ENCODE assay signal across 9 cellular contexts in the genomic region with DNA sequence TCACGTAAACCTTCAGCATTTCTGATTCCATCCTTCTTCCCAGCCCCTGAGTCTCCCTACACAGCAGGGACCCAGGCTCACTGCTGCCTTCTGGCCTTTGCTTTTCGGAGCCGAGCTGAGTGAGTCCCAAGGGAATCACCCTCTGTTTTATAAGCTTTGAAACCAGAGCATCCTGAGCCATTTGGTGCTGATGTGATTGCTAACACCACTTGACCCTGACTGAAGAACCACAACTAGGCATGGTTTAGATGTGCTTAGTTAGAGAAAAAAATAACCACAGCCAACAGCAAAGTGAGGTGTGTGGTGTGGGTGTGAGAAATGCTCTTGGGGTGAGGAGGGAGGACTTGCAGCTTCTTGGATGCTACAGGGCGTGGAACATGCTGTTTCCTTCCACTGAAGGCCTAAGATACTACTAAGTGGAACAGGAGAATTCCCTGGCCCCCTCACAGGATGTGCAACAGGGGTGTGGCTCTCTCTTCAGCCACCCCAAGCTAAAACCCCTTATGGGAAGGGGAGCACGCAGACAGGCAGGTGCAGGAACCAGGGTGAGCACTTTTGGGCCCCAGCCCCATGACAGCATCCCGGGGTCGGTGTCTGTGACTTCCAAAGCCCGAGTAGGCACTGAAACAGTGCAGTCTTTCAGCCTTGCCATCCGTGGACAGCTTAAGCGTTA. TPM values are rescaled to one million over a fixed set of nuclear protein-coding genes. Genes with fewer than 3 reads are reported as not detected.
DNase-seq lines count a peak whose midpoint lies in the region; ATAC-seq and TF ChIP-seq lines count a peak whose summit lies in the region.
"Had no signal": no experiment of that assay in that cellular context is flagged by ENCODE, and none has a peak within 500 bp of the region (broad histone marks: within the 10 kb centered on the region; RNA-seq: fewer than 3 reads in every experiment).

A gene (minus strand): TSS at position 221 of the 673 bp plus-strand sequence. CDS start 53,767 bp downstream, outside the sequence.

- no peaks in the 10 kb centered on the region for H3K79me2 ChIP-seq in SK-N-SH (ENCODE audit: insufficient read depth)

- TF ChIP-seq CTCF in chondrocyte (IDR thresholded peaks at IDR 0.05) (no peak), SK-N-SH (IDR thresholded peaks at IDR 0.05) (no peak)

- POLR2A ChIA-PET in SK-N-SH (lab: Yijun Ruan, JAX): no interaction called here

- DNase-seq in T-helper 17 cell (no peak), chondrocyte (ENCODE audit: low spot score) (no peak), D341Med (ENCODE audit: low spot score) (no peak), SK-N-SH (no peak), NOMO-1 treated with dmso at 0.1 percent for 144 hours (lab: John Stamatoyannopoulos, UW; ENCODE audit: unreplicated experiment) (no peak)
- DNase-seq in stimulated activated CD8-positive, alpha-beta memory T cell treated with anti-CD3 and anti-CD28 coated beads, Interleukin-4, amount 100 ng/mL, for 48 hours: peak; percentile 63

- H3K9me3 ChIP-seq in T-helper 17 cell (ENCODE audit: control insufficient read depth, low read length, poor library complexity, severe bottlenecking) (no peaks in the 10 kb centered on the region), SK-N-SH (no peaks in the 10 kb centered on the region)

- H3K27ac Mint-ChIP-seq in T-helper 17 cell: peak within 1 kb of the TSS; percentile 100
- peak within 1 kb of the TSS; percentile 69 for H3K27ac Mint-ChIP-seq in chondrocyte (ENCODE audit: unreplicated experiment)

- no peaks in the 10 kb centered on the region for H3K9me2 ChIP-seq in SK-N-SH

- H3K4me1 Mint-ChIP-seq in T-helper 17 cell (peaks cover 69% of the 10 kb centered on the region), chondrocyte (ENCODE audit: low read depth) (peaks cover 62% of the 10 kb centered on the region)

- H3K27me3 ChIP-seq in SK-N-SH (ENCODE audit: insufficient read depth): no peaks in the 10 kb centered on the region

- H3K36me3 Mint-ChIP-seq in T-helper 17 cell (ENCODE audit: low read depth) (peaks cover 2% of the 10 kb centered on the region), chondrocyte (ENCODE audit: low read depth) (peaks cover 67% of the 10 kb centered on the region)

- no peak for TF ChIP-seq RAD21 in SK-N-SH (IDR thresholded peaks at IDR 0.05; ENCODE audit: low read length)

- TF ChIP-seq EP300 in SK-N-SH (IDR thresholded peaks at IDR 0.05; ENCODE audit: borderline replicate concordance in 1 of 2, low read depth in 1 of 2, low read length in 1 of 2): no peak

- no peak within 1 kb of the TSS for H3K4me3 ChIP-seq in SK-N-SH (ENCODE audit: low read depth in 2 of 2, low read length in 1 of 2)

- peak within 1 kb of the TSS; percentile 98 for H3K4me3 Mint-ChIP-seq in T-helper 17 cell
- no peak within 1 kb of the TSS for H3K4me3 Mint-ChIP-seq in chondrocyte (ENCODE audit: unreplicated experiment)

- no peak within 1 kb of the TSS for H3K9ac ChIP-seq in SK-N-SH

- no peaks in the 10 kb centered on the region for H3K4me1 ChIP-seq in SK-N-SH (ENCODE audit: control insufficient read depth in 1 of 2, insufficient read depth in 2 of 2, low read depth in 1 of 2, low read length in 1 of 2)

- CTCF ChIA-PET in SK-N-SH (lab: Yijun Ruan, JAX): no interaction called here

- peaks cover 15 to 44% of the 10 kb centered on the region in 2 experiments for H3K36me3 ChIP-seq in SK-N-SH (replicated peaks in 1 of 2; ENCODE audit: control insufficient read depth in 1 of 2, insufficient read depth in 2 of 2, low read length in 1 of 2)

- 76% methylated on average over 9 of the region's 10 CpGs for WGBS in SK-N-SH (ENCODE audit: low lambda C conversion rate)

- no peaks in the 10 kb centered on the region for H4K20me1 ChIP-seq in SK-N-SH (ENCODE audit: insufficient read depth)

- no peaks in the 10 kb centered on the region for H3K9me3 Mint-ChIP-seq in chondrocyte (ENCODE audit: low read depth)

- peak; percentile 46 for ATAC-seq in GM19452 (IDR thresholded peaks at IDR 0.05; ENCODE audit: unreplicated experiment)
- peak; percentile 52 for ATAC-seq in T-helper 17 cell
- ATAC-seq in HG03139 (IDR thresholded peaks at IDR 0.05; ENCODE audit: unreplicated experiment): no peak

- no peaks in the 10 kb centered on the region for H3F3A ChIP-seq in SK-N-SH (replicated peaks; ENCODE audit: insufficient read depth)

- no peak within 1 kb of the TSS for H2AFZ ChIP-seq in SK-N-SH (ENCODE audit: low read depth)

- H3K27ac ChIP-seq in SK-N-SH (ENCODE audit: low read depth in 2 of 2, low read length in 1 of 2): no peak within 1 kb of the TSS
- H3K27ac ChIP-seq: epithelial cell of prostate had no signal

- H3K4me2 ChIP-seq in SK-N-SH: no peak within 1 kb of the TSS

- H3K27me3 Mint-ChIP-seq in T-helper 17 cell (no peaks in the 10 kb centered on the region), chondrocyte (ENCODE audit: low read depth) (no peaks in the 10 kb centered on the region)

TF ChIP-seq in SK-N-SH, 30 proteins besides CTCF, POLR2A, EP300 and RAD21 (continues in another document):
- TF ChIP-seq FOSL2 (IDR thresholded peaks at IDR 0.05; ENCODE audit: borderline replicate concordance, low read depth) (no peak), YY1 (IDR thresholded peaks at IDR 0.05; ENCODE audit: low read depth) (no peak), CHD2 (IDR thresholded peaks at IDR 0.05; ENCODE audit: low read length, partially characterized antibody) (no peak), EZH2phosphoT487 (IDR thresholded peaks at IDR 0.05; ENCODE audit: borderline replicate concordance, low read depth) (no peak), TEAD4 (IDR thresholded peaks at IDR 0.05; ENCODE audit: borderline replicate concordance, insufficient read depth) (no peak), RXRA (IDR thresholded peaks at IDR 0.05; ENCODE audit: borderline replicate concordance, low read depth) (no peak), RCOR1 (IDR thresholded peaks at IDR 0.05; ENCODE audit: low read length) (no peak), GATA2 (CRISPR knock-in tag; IDR thresholded peaks at IDR 0.05) (no peak), SMC3 (IDR thresholded peaks at IDR 0.05; ENCODE audit: low read depth, low read length) (no peak), TCF12 (IDR thresholded peaks at IDR 0.05) (no peak), POLR2AphosphoS5 (IDR thresholded peaks at IDR 0.05; ENCODE audit: low read depth, low read length) (no peak)
- TF ChIP-seq, protein P1, sequence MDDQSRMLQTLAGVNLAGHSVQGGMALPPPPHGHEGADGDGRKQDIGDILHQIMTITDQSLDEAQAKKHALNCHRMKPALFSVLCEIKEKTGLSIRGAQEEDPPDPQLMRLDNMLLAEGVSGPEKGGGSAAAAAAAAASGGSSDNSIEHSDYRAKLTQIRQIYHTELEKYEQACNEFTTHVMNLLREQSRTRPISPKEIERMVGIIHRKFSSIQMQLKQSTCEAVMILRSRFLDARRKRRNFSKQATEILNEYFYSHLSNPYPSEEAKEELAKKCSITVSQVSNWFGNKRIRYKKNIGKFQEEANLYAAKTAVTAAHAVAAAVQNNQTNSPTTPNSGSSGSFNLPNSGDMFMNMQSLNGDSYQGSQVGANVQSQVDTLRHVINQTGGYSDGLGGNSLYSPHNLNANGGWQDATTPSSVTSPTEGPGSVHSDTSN (IDR thresholded peaks at IDR 0.05): no peak
- TF ChIP-seq, protein P2, sequence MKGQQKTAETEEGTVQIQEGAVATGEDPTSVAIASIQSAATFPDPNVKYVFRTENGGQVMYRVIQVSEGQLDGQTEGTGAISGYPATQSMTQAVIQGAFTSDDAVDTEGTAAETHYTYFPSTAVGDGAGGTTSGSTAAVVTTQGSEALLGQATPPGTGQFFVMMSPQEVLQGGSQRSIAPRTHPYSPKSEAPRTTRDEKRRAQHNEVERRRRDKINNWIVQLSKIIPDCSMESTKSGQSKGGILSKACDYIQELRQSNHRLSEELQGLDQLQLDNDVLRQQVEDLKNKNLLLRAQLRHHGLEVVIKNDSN (IDR thresholded peaks at IDR 0.05; ENCODE audit: borderline replicate concordance, low read depth): no peak
- TF ChIP-seq, protein P3, sequence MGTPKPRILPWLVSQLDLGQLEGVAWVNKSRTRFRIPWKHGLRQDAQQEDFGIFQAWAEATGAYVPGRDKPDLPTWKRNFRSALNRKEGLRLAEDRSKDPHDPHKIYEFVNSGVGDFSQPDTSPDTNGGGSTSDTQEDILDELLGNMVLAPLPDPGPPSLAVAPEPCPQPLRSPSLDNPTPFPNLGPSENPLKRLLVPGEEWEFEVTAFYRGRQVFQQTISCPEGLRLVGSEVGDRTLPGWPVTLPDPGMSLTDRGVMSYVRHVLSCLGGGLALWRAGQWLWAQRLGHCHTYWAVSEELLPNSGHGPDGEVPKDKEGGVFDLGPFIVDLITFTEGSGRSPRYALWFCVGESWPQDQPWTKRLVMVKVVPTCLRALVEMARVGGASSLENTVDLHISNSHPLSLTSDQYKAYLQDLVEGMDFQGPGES (IDR thresholded peaks at IDR 0.05; ENCODE audit: low read depth, low read length): no peak
- TF ChIP-seq, protein P4, sequence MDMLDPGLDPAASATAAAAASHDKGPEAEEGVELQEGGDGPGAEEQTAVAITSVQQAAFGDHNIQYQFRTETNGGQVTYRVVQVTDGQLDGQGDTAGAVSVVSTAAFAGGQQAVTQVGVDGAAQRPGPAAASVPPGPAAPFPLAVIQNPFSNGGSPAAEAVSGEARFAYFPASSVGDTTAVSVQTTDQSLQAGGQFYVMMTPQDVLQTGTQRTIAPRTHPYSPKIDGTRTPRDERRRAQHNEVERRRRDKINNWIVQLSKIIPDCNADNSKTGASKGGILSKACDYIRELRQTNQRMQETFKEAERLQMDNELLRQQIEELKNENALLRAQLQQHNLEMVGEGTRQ (IDR thresholded peaks at IDR 0.05; ENCODE audit: borderline replicate concordance, low read depth, low read length): no peak

RNA-seq across cellular contexts. Expression of the gene that starts here (rescaled TPM):
- total RNA-seq in T-helper 17 cell: 100 to 1,000 TPM; 178 to 214 TPM
- total RNA-seq in chondrocyte: 9.1 to 14.4 TPM (median 11.2 TPM) in 3 replicates
- 0.02 TPM in 1 of 2 replicates, not detected in the other for polyA plus RNA-seq in SK-N-SH (2012; rRNA removed)
- 0.01 and 0.03 TPM in 2 replicates for polyA plus RNA-seq in SK-N-SH (2012; cell fraction: cytosol; rRNA removed)
- 0.01 and 0.17 TPM in 2 replicates for polyA plus RNA-seq in SK-N-SH (2012; cell fraction: nucleus; rRNA removed)

Comparison
In these comparisons a context has a peak if more than half of its experiments do, and no peak if none do; other contexts are left out.
1. RNA of the gene that starts here (total RNA-seq): 178 to 214 TPM in T-helper 17 cell; 9.1 to 14.4 TPM in chondrocyte; every median in the first group is over 10 times any median in the second.